In genomic region chr5:104247260-104247659, GRCh38 we compare ENCODE assay signal across 22 cellular contexts.
"Had no signal": no experiment of that assay in that cellular context is flagged by ENCODE, and none has a peak within 500 bp of the region (broad histone marks: within the 10 kb centered on the region; RNA-seq: fewer than 3 reads in every experiment).

No MANE protein-coding gene starts in this region.

- H3K4me2 ChIP-seq: smooth muscle cell had no signal

- H3K9me3 Mint-ChIP-seq: nephron had no signal

- H3K27ac ChIP-seq: esophagus squamous epithelium, psoas muscle, right lobe of liver, upper lobe of left lung, WERI-Rb-1 had no signal

- H3K27me3 Mint-ChIP-seq: activated CD8-positive, alpha-beta T cell treated with anti-CD3 and anti-CD28 coated beads for 36 hours; activated naive CD8-positive, alpha-beta T cell had no signal

- H3K4me3 Mint-ChIP-seq: activated CD8-positive, alpha-beta T cell treated with anti-CD3 and anti-CD28 coated beads for 36 hours; activated naive CD8-positive, alpha-beta T cell; nephron had no signal

- ATAC-seq: activated CD8-positive, alpha-beta T cell treated with anti-CD3 and anti-CD28 coated beads for 36 hours; psoas muscle; right lobe of liver had no signal

- H3K36me3 ChIP-seq: esophagus squamous epithelium, upper lobe of left lung, WERI-Rb-1 had no signal

- H3K4me3 ChIP-seq: esophagus squamous epithelium, psoas muscle, right lobe of liver, smooth muscle cell, upper lobe of left lung had no signal

- DNase-seq: activated CD4-positive, alpha-beta T cell treated with anti-CD3 and anti-CD28 coated beads for 4 hours; activated CD8-positive, alpha-beta T cell treated with anti-CD3 and anti-CD28 coated beads for 36 hours; activated effector memory CD4-positive, alpha-beta T cell treated with anti-CD3 and anti-CD28 coated beads, Interleukin-2, amount 50 U/mL, for 16 hours; activated T-cell treated with anti-CD3 and anti-CD28 coated beads, Interleukin-2, amount 50 U/mL, for 48 hours; amniotic stem cell; caudate nucleus; esophagus squamous epithelium; hypothalamus; kidney glomerular epithelial cell; mesenchymal stem cell; psoas muscle; right lobe of liver; stimulated activated CD4-positive, alpha-beta T cell treated with anti-CD3 and anti-CD28 coated beads, Interleukin-4, amount 100 ng/mL, for 4 hours; stimulated activated CD8-positive, alpha-beta memory T cell treated with anti-CD3 and anti-CD28 coated beads, Interleukin-4, amount 100 ng/mL, for 48 hours; stimulated activated naive CD4-positive, alpha-beta T cell treated with Interleukin-2 at 50 U/mL for 16 hours; substantia nigra; T-helper 9 cell; upper lobe of left lung; WERI-Rb-1 had no signal

- H3K36me3 Mint-ChIP-seq: activated naive CD8-positive, alpha-beta T cell had no signal

- H3K4me1 ChIP-seq: esophagus squamous epithelium, psoas muscle, right lobe of liver, upper lobe of left lung had no signal

- H3K27me3 ChIP-seq: esophagus squamous epithelium, right lobe of liver, upper lobe of left lung had no signal

- H3K27ac Mint-ChIP-seq: activated CD8-positive, alpha-beta T cell treated with anti-CD3 and anti-CD28 coated beads for 36 hours; activated naive CD8-positive, alpha-beta T cell had no signal

- H3K9me3 ChIP-seq: esophagus squamous epithelium, psoas muscle, right lobe of liver, upper lobe of left lung had no signal
